ENCODE assay signal across 8 cellular contexts in genomic region chr10:74176380-74177139, GRCh38. TPM values are rescaled to one million over a fixed set of nuclear protein-coding genes. Genes with fewer than 3 reads are reported as not detected.
DNase-seq lines count a peak whose midpoint lies in the region; ATAC-seq, FAIRE-seq and TF ChIP-seq lines count a peak whose summit lies in the region.

No MANE protein-coding gene starts in this region.

- no peak for FAIRE-seq in small intestine (lab: Jason Lieb, UNC)

- H3K36me3 ChIP-seq in WERI-Rb-1 (no peaks in the 10 kb centered on the region; the same call in 1 of the 2 replicates), mammary epithelial cell (ENCODE audit: insufficient read depth, low read length) (no peaks in the 10 kb centered on the region), small intestine (ENCODE audit: control insufficient read depth in 2 of 2, insufficient read depth in 2 of 2, low read length in 2 of 2) (no peaks in the 10 kb centered on the region)

- POLR2A ChIA-PET in AG04450 (lab: Yijun Ruan, JAX) = interaction anchor here (0.9 to 1.2 kb wide), 5 partner anchors 14 to 56 kb away, joined by 3 to 6 read pairs (median 3); partner anchors contain the start of gene ADK

- CTCF ChIA-PET in AG04450 (lab: Charles Lee) = interaction anchor here (1.2 kb wide), 1 partner anchor 27 kb away, joined by 3 read pairs; no protein-coding TSS in a partner anchor
- CTCF ChIA-PET in mammary epithelial cell (lab: Charles Lee; ENCODE audit: low non-redundant PET) = interaction anchor here (0.5 kb wide), 1 partner anchor 289 kb away, joined by 3 read pairs; no protein-coding TSS in a partner anchor

- 0% methylated on average over 3 of the region's 72 CpGs for WGBS in mammary epithelial cell (ENCODE audit: low coverage, missing lambda C conversion rate)
- WGBS in small intestine, 3 donors = 0 to 1% (median 0%) methylated on average over 55 to 72 of the region's 72 CpGs

- no peaks in the 10 kb centered on the region for H3K27me3 ChIP-seq in AG04450 (ENCODE audit: control insufficient read depth, insufficient read depth, low read length)
- no peaks in the 10 kb centered on the region for H3K27me3 ChIP-seq in WERI-Rb-1 (ENCODE audit: insufficient read depth, low read depth, severe bottlenecking)
- H3K27me3 ChIP-seq in mammary epithelial cell (ENCODE audit: insufficient read depth, low read length) = no peaks in the 10 kb centered on the region
- H3K27me3 ChIP-seq in small intestine (ENCODE audit: control insufficient read depth in 2 of 2, insufficient read depth in 2 of 2, low read length in 2 of 2) = no peaks in the 10 kb centered on the region

- intact Hi-C loops in mammary epithelial cell (cut with micrococcal nuclease) = loop anchor here (1.0 to 2.0 kb wide), 4 partner anchors 14 to 48 kb away; partner anchors contain the start of gene ADK

- H4K20me1 ChIP-seq in mammary epithelial cell (ENCODE audit: insufficient read depth, low read length) = no peaks in the 10 kb centered on the region

- H3K4me3 ChIP-seq in AG04450 (ENCODE audit: low read depth, low read length) = peak overlapping the region; percentile 99
- H3K4me3 ChIP-seq in WERI-Rb-1 (ENCODE audit: low read depth, low read length) = peak overlapping the region; percentile 85
- peak overlapping the region; percentile 73 to 77 (median 77) for H3K4me3 ChIP-seq in mammary epithelial cell (replicated peaks in 1 of 3; ENCODE audit: insufficient read depth in 1 of 3, low read depth in 2 of 3, low read length in 3 of 3)
- peak overlapping the region; percentile 24 to 59 for H3K4me3 ChIP-seq in small intestine (ENCODE audit: low read depth in 1 of 2, low read length in 2 of 2)

- no TSS peak for BruUV-seq in mammary epithelial cell (replicated peaks; lab: Mats Ljungman, UMichigan)

- DNase-seq in AG04450 (ENCODE audit: low read depth, low spot score) = peak; percentile 71
- DNase-seq in NCI-H2196 treated with DMSO at 0.1 percent for 48 hours (lab: John Stamatoyannopoulos, UW; ENCODE audit: unreplicated experiment) = peak; percentile 95
- peak; percentile 98 for DNase-seq in WERI-Rb-1
- DNase-seq in mammary epithelial cell = peak; percentile 99
- DNase-seq in iPS-NIHi11 (ENCODE audit: low spot score) = peak; percentile 94
- DNase-seq in small intestine = peak; percentile 97

- ATAC-seq in GM18907 (IDR thresholded peaks at IDR 0.05; ENCODE audit: unreplicated experiment) (peak; percentile 92), HG03139 (IDR thresholded peaks at IDR 0.05; ENCODE audit: unreplicated experiment) (peak; percentile 86)

- H3K9ac ChIP-seq in mammary epithelial cell (ENCODE audit: insufficient read depth, low read length) = peak overlapping the region; percentile 99

- in situ Hi-C loops in mammary epithelial cell (cut with MboI; ENCODE audit: low sequenced_read_pairs in 2 of 2) = no loop called here

- H3K4me2 ChIP-seq in mammary epithelial cell (ENCODE audit: insufficient read depth, low read depth, low read length) = peak overlapping the region; percentile 88

- TF ChIP-seq CTCF in AG04450 (IDR thresholded peaks at IDR 0.05; ENCODE audit: low read depth, low read length) (no peak), WERI-Rb-1 (IDR thresholded peaks at IDR 0.05; ENCODE audit: low read depth, low read length) (no peak), mammary epithelial cell (conservative IDR thresholded peaks at IDR 0.05 in 1 of 2, IDR thresholded peaks at IDR 0.05 in 1 of 2; ENCODE audit: extremely low read depth in 1 of 2, insufficient read depth in 1 of 2, low read depth in 1 of 2, low read length in 2 of 2) (no peak)

- H3K4me1 ChIP-seq in mammary epithelial cell (ENCODE audit: insufficient read depth, low read length) (peaks cover 20% of the 10 kb centered on the region), small intestine (ENCODE audit: control insufficient read depth in 2 of 2, insufficient read depth in 1 of 2, low read depth in 1 of 2, low read length in 1 of 2) (peaks cover 0 to 5% of the 10 kb centered on the region in 2 donors)

- H3K9me3 ChIP-seq in AG04450 (ENCODE audit: control insufficient read depth, insufficient read depth, low read length) (no peaks in the 10 kb centered on the region), WERI-Rb-1 (ENCODE audit: severe bottlenecking) (no peaks in the 10 kb centered on the region), mammary epithelial cell (replicated peaks; ENCODE audit: insufficient read depth, low read length) (no peaks in the 10 kb centered on the region), small intestine (ENCODE audit: control insufficient read depth, low read depth) (no peaks in the 10 kb centered on the region)

- dilution Hi-C loops in mammary epithelial cell (cut with HindIII; ENCODE audit: low sequenced_read_pairs) = no loop called here

- peak overlapping the region; percentile 89 for H2AFZ ChIP-seq in mammary epithelial cell (ENCODE audit: low read depth, low read length)

- H3K79me2 ChIP-seq in mammary epithelial cell (ENCODE audit: insufficient read depth, low read length) = peaks cover 52% of the 10 kb centered on the region

- H3K27ac ChIP-seq in AG04450 (ENCODE audit: low read depth, low read length) (peak overlapping the region; percentile 83), WERI-Rb-1 (peak overlapping the region; percentile 75), mammary epithelial cell (ENCODE audit: insufficient read depth, low read depth, low read length) (peak overlapping the region; percentile 99), small intestine (ENCODE audit: low read depth in 1 of 2, low read length in 1 of 2) (peak overlapping the region; percentile 90 to 94)

RNA-seq across cellular contexts. Expression of gene ADK, which starts 25.5 kb away (rescaled TPM):
- polyA plus RNA-seq in AG04450 (2011; rRNA removed) = 31.3 and 41.9 TPM in 2 replicates
- 9.2 and 16.1 TPM in 2 replicates for polyA minus RNA-seq in AG04450 (2011; rRNA and poly(A)+ RNA removed)
- 100 to 1,000 TPM in 1 of 2 donors, 10 to 100 TPM in 1; 87.9 to 120 TPM for total RNA-seq in mammary epithelial cell
- polyA plus RNA-seq in mammary epithelial cell = 68.7 TPM
- polyA minus RNA-seq in mammary epithelial cell = 39.9 TPM
- 10 to 100 TPM in 1 of 3 donors, 1 to 10 TPM in 2; 7.2 to 24.9 (median 7.3) TPM for polyA plus RNA-seq in small intestine

RNA-seq across cellular contexts. Expression of gene AP3M1, which starts 25.9 kb away (rescaled TPM):
- polyA plus RNA-seq in AG04450 (2011; rRNA removed) = 52.0 and 70.7 TPM in 2 replicates
- polyA minus RNA-seq in AG04450 (2011; rRNA and poly(A)+ RNA removed) = 30.3 and 48.3 TPM in 2 replicates
- 10 to 100 TPM; 30.2 to 34.3 TPM for total RNA-seq in mammary epithelial cell
- 23.8 TPM for polyA plus RNA-seq in mammary epithelial cell
- 22.9 TPM for polyA minus RNA-seq in mammary epithelial cell
- polyA plus RNA-seq in small intestine = 10 to 100 TPM in 2 of 3 donors, 1 to 10 TPM in 1; 9.7 to 17.5 (median 10.1) TPM

Comparison
In these comparisons a context has a peak if more than half of its experiments do, and no peak if none do; other contexts are left out.
1. Peak in every context shown above with its lines: DNase-seq, ATAC-seq, H3K4me3 ChIP-seq and H3K27ac ChIP-seq.
2. H3K4me3 ChIP-seq: peak in every context shown above with its lines; median percentile 99 in AG04450; 85 in WERI-Rb-1; 77 in mammary epithelial cell; 42 in small intestine.